ENCODE assay signal across 25 cellular contexts in genomic region chr2:1758774-1759610, GRCh38. TPM values are rescaled to one million over a fixed set of nuclear protein-coding genes. Genes with fewer than 3 reads are reported as not detected.
A peak's percentile ranks its signal among the peaks of the same experiment; 100 is the strongest.
DNase-seq lines count a peak whose midpoint lies in the region; ATAC-seq and TF ChIP-seq lines count a peak whose summit lies in the region.
"Had no signal": no experiment of that assay in that cellular context is flagged by ENCODE, and none has a peak within 500 bp of the region (broad histone marks: within the 10 kb centered on the region; RNA-seq: fewer than 3 reads in every experiment).

No MANE protein-coding gene starts in this region.

- TF ChIP-seq CTCF in lower lobe of right lung (IDR thresholded peaks at IDR 0.05) (no peak), foreskin keratinocyte (conservative IDR thresholded peaks at IDR 0.05) (no peak)

- H3K27ac ChIP-seq in lower lobe of right lung (no peak overlapping the region), foreskin keratinocyte (no peak overlapping the region)
- H3K27ac ChIP-seq: SJSA1 had no signal

- POLR2A ChIA-PET in activated naive CD8-positive, alpha-beta T cell treated with anti-CD3 and anti-CD28 coated beads, Interleukin-2, amount 10 ng/mL, durations not matched to agents 7 days and 5 days (lab: Charles Lee): no interaction called here

- intact Hi-C loops in lower lobe of right lung (cut with DNase I): no loop called here
- intact Hi-C loops in posterior vena cava (cut with DNase I): no loop called here

- peaks cover 8% of the 10 kb centered on the region for H3K9me3 Mint-ChIP-seq in activated naive CD8-positive, alpha-beta T cell treated with anti-CD3 and anti-CD28 coated beads, Interleukin-2, amount 10 ng/mL, durations not matched to agents 7 days and 5 days
- peaks cover 9% of the 10 kb centered on the region for H3K9me3 Mint-ChIP-seq in activated naive CD8-positive, alpha-beta T cell treated with anti-CD3 and anti-CD28 coated beads for 36 hours

- no peak overlapping the region for H3K4me3 Mint-ChIP-seq in activated naive CD8-positive, alpha-beta T cell treated with anti-CD3 and anti-CD28 coated beads, Interleukin-2, amount 10 ng/mL, durations not matched to agents 7 days and 5 days
- no peak overlapping the region for H3K4me3 Mint-ChIP-seq in activated naive CD8-positive, alpha-beta T cell treated with anti-CD3 and anti-CD28 coated beads for 36 hours
- H3K4me3 Mint-ChIP-seq: CD4-positive, alpha-beta memory T cell; H9 had no signal

- no peak for ATAC-seq in activated naive CD8-positive, alpha-beta T cell treated with anti-CD3 and anti-CD28 coated beads, Interleukin-2, amount 10 ng/mL, durations not matched to agents 7 days and 5 days (ENCODE audit: low read depth)
- ATAC-seq in lower lobe of right lung: no peak
- ATAC-seq in foreskin keratinocyte: no peak
- ATAC-seq: GM12878, PC-3 had no signal

- H3K4me1 ChIP-seq in lower lobe of right lung (peaks cover 3% of the 10 kb centered on the region), foreskin keratinocyte (no peaks in the 10 kb centered on the region)
- H3K4me1 ChIP-seq: BE2C had no signal

- DNase-seq in activated naive CD8-positive, alpha-beta T cell treated with anti-CD3 and anti-CD28 coated beads, Interleukin-2, amount 10 ng/mL, durations not matched to agents 7 days and 5 days: peak; percentile 5
- DNase-seq in activated naive CD8-positive, alpha-beta T cell treated with anti-CD3 and anti-CD28 coated beads for 36 hours: no peak
- DNase-seq in lower lobe of right lung (peak; percentile 37), posterior vena cava (ENCODE audit: low spot score) (peak; percentile 70), COLO668 (lab: John Stamatoyannopoulos, UW; ENCODE audit: unreplicated experiment) (no peak), foreskin keratinocyte (no peak), NCI-H748 treated with DMSO at 0.1 percent for 48 hours (lab: John Stamatoyannopoulos, UW) (no peak), AG20443 (ENCODE audit: low spot score) (no peak)
- DNase-seq: 8988T; BE2C; Calu3; CD4-positive, alpha-beta memory T cell; DMS53; EL; H9; Karpas-422; MG63; NCI-H1048; NCI-H1436; NCI-H1930; NCI-H2171; NCI-H446 treated with DMSO at 0.1 percent for 48 hours; PC-3 had no signal

- no peaks in the 10 kb centered on the region for H3K36me3 ChIP-seq in lower lobe of right lung
- H3K36me3 ChIP-seq: BE2C, MG63, SJSA1 had no signal

- H3K36me3 Mint-ChIP-seq in activated naive CD8-positive, alpha-beta T cell treated with anti-CD3 and anti-CD28 coated beads, Interleukin-2, amount 10 ng/mL, durations not matched to agents 7 days and 5 days: peaks cover 5% of the 10 kb centered on the region
- peaks cover 5% of the 10 kb centered on the region for H3K36me3 Mint-ChIP-seq in activated naive CD8-positive, alpha-beta T cell treated with anti-CD3 and anti-CD28 coated beads for 36 hours
- H3K36me3 Mint-ChIP-seq: CD4-positive, alpha-beta memory T cell had no signal

- no peak overlapping the region for H3K4me3 ChIP-seq in lower lobe of right lung
- H3K4me3 ChIP-seq: GM12878, MG63, SJSA1 had no signal

- H3K27me3 ChIP-seq in lower lobe of right lung (ENCODE audit: low read depth) (no peaks in the 10 kb centered on the region), foreskin keratinocyte (no peaks in the 10 kb centered on the region)
- H3K27me3 ChIP-seq: BE2C, MG63, SJSA1 had no signal

- H3K4me1 Mint-ChIP-seq in activated naive CD8-positive, alpha-beta T cell treated with anti-CD3 and anti-CD28 coated beads, Interleukin-2, amount 10 ng/mL, durations not matched to agents 7 days and 5 days: no peaks in the 10 kb centered on the region
- H3K4me1 Mint-ChIP-seq in activated naive CD8-positive, alpha-beta T cell treated with anti-CD3 and anti-CD28 coated beads for 36 hours: no peaks in the 10 kb centered on the region
- H3K4me1 Mint-ChIP-seq: CD4-positive, alpha-beta memory T cell; H9 had no signal

- no peaks in the 10 kb centered on the region for H3K9me3 ChIP-seq in lower lobe of right lung
- H3K9me3 ChIP-seq: BE2C, MG63, SJSA1 had no signal

- peaks cover 6% of the 10 kb centered on the region for H3K27me3 Mint-ChIP-seq in activated naive CD8-positive, alpha-beta T cell treated with anti-CD3 and anti-CD28 coated beads, Interleukin-2, amount 10 ng/mL, durations not matched to agents 7 days and 5 days
- H3K27me3 Mint-ChIP-seq in activated naive CD8-positive, alpha-beta T cell treated with anti-CD3 and anti-CD28 coated beads for 36 hours: no peaks in the 10 kb centered on the region

- H3K27ac Mint-ChIP-seq in activated naive CD8-positive, alpha-beta T cell treated with anti-CD3 and anti-CD28 coated beads, Interleukin-2, amount 10 ng/mL, durations not matched to agents 7 days and 5 days: no peak overlapping the region
- H3K27ac Mint-ChIP-seq in activated naive CD8-positive, alpha-beta T cell treated with anti-CD3 and anti-CD28 coated beads for 36 hours: no peak overlapping the region
- H3K27ac Mint-ChIP-seq: CD4-positive, alpha-beta memory T cell; H9 had no signal

RNA-seq across cellular contexts. Expression of gene PXDN, which starts 14.7 kb away (rescaled TPM):
- total RNA-seq in activated naive CD8-positive, alpha-beta T cell treated with anti-CD3 and anti-CD28 coated beads, Interleukin-2, amount 10 ng/mL, durations not matched to agents 7 days and 5 days: 1 to 10 TPM in 1 of 2 experiments, under 1 TPM in 1; 0.86 to 1.8 TPM
- total RNA-seq in activated naive CD8-positive, alpha-beta T cell treated with anti-CD3 and anti-CD28 coated beads for 36 hours: 1 to 10 TPM; 1.8 to 2.1 TPM
- 36.3 TPM for total RNA-seq in lower lobe of right lung
- 10 to 100 TPM; 75.3 to 85.8 TPM for total RNA-seq in posterior vena cava
- 91.4 and 96.5 TPM in 2 replicates for total RNA-seq in foreskin keratinocyte
- 26.9 and 28.0 TPM in 2 replicates for polyA plus RNA-seq in foreskin keratinocyte
- total RNA-seq: Calu3; CD4-positive, alpha-beta memory T cell had no signal

Comparison
In these comparisons a context has a peak if more than half of its experiments do, and no peak if none do; other contexts are left out.
1. DNase-seq: peak in activated naive CD8-positive, alpha-beta T cell treated with anti-CD3 and anti-CD28 coated beads, Interleukin-2, amount 10 ng/mL, durations not matched to agents 7 days and 5 days (single experiment), lower lobe of right lung (single experiment) and posterior vena cava (single experiment); none in activated naive CD8-positive, alpha-beta T cell treated with anti-CD3 and anti-CD28 coated beads for 36 hours (single experiment), COLO668 (single experiment), foreskin keratinocyte (0 of 2), NCI-H748 treated with DMSO at 0.1 percent for 48 hours (single experiment) and AG20443 (single experiment).
2. RNA of gene PXDN, which starts 14.7 kb away (total RNA-seq): 91.4 to 96.5 TPM in foreskin keratinocyte, 75.3 to 85.8 TPM in posterior vena cava and 36.3 TPM in lower lobe of right lung (single experiment); 1.8 to 2.1 TPM in activated naive CD8-positive, alpha-beta T cell treated with anti-CD3 and anti-CD28 coated beads for 36 hours and 0.86 to 1.8 TPM in activated naive CD8-positive, alpha-beta T cell treated with anti-CD3 and anti-CD28 coated beads, Interleukin-2, amount 10 ng/mL, durations not matched to agents 7 days and 5 days; every median in the first group is over 10 times any median in the second.